In genomic region chr19:49672131-49672919, GRCh38 we compare ENCODE assay signal across 8 cellular contexts. TPM values are rescaled to one million over a fixed set of nuclear protein-coding genes. Genes with fewer than 3 reads are reported as not detected.
DNase-seq lines count a peak whose midpoint lies in the region; ATAC-seq and TF ChIP-seq lines count a peak whose summit lies in the region.

No MANE protein-coding gene starts in this region.

- WGBS in suprapubic skin: 32% methylated on average over 28 of the region's 28 CpGs

- no peak overlapping the region for H3K4me3 ChIP-seq in foreskin fibroblast (ENCODE audit: low read depth in 1 of 2, low read length in 2 of 2)
- no peak overlapping the region for H3K4me3 ChIP-seq in suprapubic skin

- in situ Hi-C loops in Caki2 (cut with HindIII; ENCODE audit: low pct_unique_long_range_greater_than_20kb, low sequenced_read_pairs): no loop called here
- in situ Hi-C loops in KBM-7 (cut with MboI; ENCODE audit: low pct_unique_long_range_greater_than_20kb, low sequenced_read_pairs): no loop called here

- H3K36me3 ChIP-seq in suprapubic skin: peaks cover 7% of the 10 kb centered on the region

- DNase-seq in Caki2 (ENCODE audit: low read depth): peak; percentile 80
- DNase-seq in KBM-7: peak; percentile 84
- DNase-seq in RPMI8226: peak; percentile 81
- peak; percentile 67 for DNase-seq in activated T-helper 9 cell treated with anti-CD3 and anti-CD28 coated beads, Interleukin-2, amount 50 U/mL, for 16 hours (ENCODE audit: low read depth)
- DNase-seq in foreskin fibroblast: peak; percentile 48 to 83
- peak; percentile 83 for DNase-seq in neural crest cell (ENCODE audit: low read depth, low spot score)
- no peak for DNase-seq in suprapubic skin (ENCODE audit: low spot score in 2 of 2)

- peak overlapping the region; percentile 87 for H3K4me3 Mint-ChIP-seq in neural crest cell

- no peaks in the 10 kb centered on the region for H3K27me3 ChIP-seq in suprapubic skin

- H3K4me1 Mint-ChIP-seq in neural crest cell: peaks cover 24% of the 10 kb centered on the region

- no peaks in the 10 kb centered on the region for H3K9me3 Mint-ChIP-seq in neural crest cell

- H3K27ac Mint-ChIP-seq in neural crest cell (ENCODE audit: unreplicated experiment): peak overlapping the region; percentile 81

- H3K9me3 ChIP-seq in suprapubic skin: no peaks in the 10 kb centered on the region

- TF ChIP-seq POLR2A in suprapubic skin (IDR thresholded peaks at IDR 0.05): no peak

- peaks cover 4% of the 10 kb centered on the region for H3K27me3 Mint-ChIP-seq in neural crest cell (ENCODE audit: low read depth)

- H3K4me1 ChIP-seq in suprapubic skin: peaks cover 9% of the 10 kb centered on the region

- TF ChIP-seq CTCF in foreskin fibroblast (IDR thresholded peaks at IDR 0.05; ENCODE audit: low read depth, low read length) (peak; percentile 94), neural crest cell (conservative IDR thresholded peaks at IDR 0.05) (peak; percentile 92), suprapubic skin (IDR thresholded peaks at IDR 0.05) (peak; percentile 50 to 91)

- ATAC-seq in GM21526 (IDR thresholded peaks at IDR 0.05; ENCODE audit: low FRiP score, unreplicated experiment): no peak

- peaks cover 5% of the 10 kb centered on the region for H3K36me3 Mint-ChIP-seq in neural crest cell (ENCODE audit: low read depth)

- no peak overlapping the region for H3K27ac ChIP-seq in suprapubic skin

- no peak for TF ChIP-seq EP300 in suprapubic skin (IDR thresholded peaks at IDR 0.05)

RNA-seq across cellular contexts. Expression of gene PRMT1, which starts 4.7 kb away (rescaled TPM):
- total RNA-seq in Caki2 (2014; rRNA removed; shearing (Covaris generic); ENCODE audit: low replicate concordance): 432 and 563 TPM in 2 replicates
- total RNA-seq in neural crest cell: 454 and 470 TPM in 2 replicates
- total RNA-seq in suprapubic skin: 100 to 1,000 TPM; 101 to 142 (median 112) TPM

RNA-seq across cellular contexts. Expression of gene BCL2L12, which starts 6.6 kb away (rescaled TPM):
- total RNA-seq in Caki2 (2014; rRNA removed; shearing (Covaris generic); ENCODE audit: low replicate concordance): 3.0 TPM in 1 of 2 replicates, not detected in the other
- 92.4 and 99.5 TPM in 2 replicates for total RNA-seq in neural crest cell
- total RNA-seq in suprapubic skin: 10 to 100 TPM in 1 of 4 donors, 1 to 10 TPM in 3; 3.1 to 28.0 (median 7.5) TPM

RNA-seq across cellular contexts. Expression of gene IRF3, which starts 6.7 kb away (rescaled TPM):
- total RNA-seq in Caki2 (2014; rRNA removed; shearing (Covaris generic); ENCODE audit: low replicate concordance): 116 and 227 TPM in 2 replicates
- total RNA-seq in neural crest cell: 70.0 and 76.0 TPM in 2 replicates
- 100 to 1,000 TPM in 1 of 4 donors, 10 to 100 TPM in 3; 61.3 to 164 (median 81.0) TPM for total RNA-seq in suprapubic skin

RNA-seq across cellular contexts. Expression of gene ADM5, which starts 17.1 kb away (rescaled TPM):
- 1.1 and 3.2 TPM in 2 replicates for total RNA-seq in Caki2 (2014; rRNA removed; shearing (Covaris generic); ENCODE audit: low replicate concordance)
- total RNA-seq in neural crest cell (11.8 TPM in 2 replicates), suprapubic skin (1 to 10 TPM; 1.8 to 7.6 (median 4.1) TPM)

RNA-seq across cellular contexts. Expression of gene CPT1C, which starts 18.6 kb away (rescaled TPM):
- total RNA-seq in Caki2 (2014; rRNA removed; shearing (Covaris generic); ENCODE audit: low replicate concordance): 21.2 and 26.7 TPM in 2 replicates
- 87.7 and 96.1 TPM in 2 replicates for total RNA-seq in neural crest cell
- 1 to 10 TPM in 1 of 4 donors, under 1 TPM in 3; 0.57 to 1.2 (median 0.92) TPM for total RNA-seq in suprapubic skin

Comparison
In these comparisons a context has a peak if more than half of its experiments do, and no peak if none do; other contexts are left out.
1. DNase-seq: peak in Caki2 (single experiment), KBM-7 (single experiment), RPMI8226 (single experiment), activated T-helper 9 cell treated with anti-CD3 and anti-CD28 coated beads, Interleukin-2, amount 50 U/mL, for 16 hours (single experiment), foreskin fibroblast (2 of 2) and neural crest cell (single experiment); none in suprapubic skin (0 of 2).
2. Peak in every context shown above with its lines, with median percentiles within 50 percentile points of each other: CTCF ChIP-seq.